In genomic region chr12:110534811-110535210, GRCh38 we compare ENCODE assay signal across 20 cellular contexts.
"Had no signal": no experiment of that assay in that cellular context is flagged by ENCODE, and none has a peak within 500 bp of the region (broad histone marks: within the 10 kb centered on the region; RNA-seq: fewer than 3 reads in every experiment).

No MANE protein-coding gene starts in this region.

- ATAC-seq: activated naive CD4-positive, alpha-beta T cell treated with anti-CD3 and anti-CD28 coated beads, Interleukin-2, amount 50 U/mL, for 72 hours; activated T-helper 17 cell treated with anti-CD3 and anti-CD28 coated beads, Interleukin-2, amount 50 U/mL, for 72 hours; foreskin keratinocyte; T-cell had no signal

- H3K27me3 ChIP-seq: foreskin keratinocyte, thyroid gland had no signal

- H3K27ac ChIP-seq: foreskin keratinocyte, thyroid gland had no signal

- H3K4me3 ChIP-seq: thyroid gland had no signal

- FAIRE-seq: bronchial epithelial cell, endometrium, islet of Langerhans had no signal

- H3K9me3 ChIP-seq: thyroid gland had no signal

- DNase-seq: activated T-cell treated with anti-CD3 and anti-CD28 coated beads, Interleukin-2, amount 50 U/mL, for 1 hour; amygdala; effector CD4-positive, alpha-beta T cell; erythroblast; foreskin keratinocyte; glutamatergic neuron; hypothalamus; naive B cell; occipital lobe; retina; stimulated activated CD4-positive, alpha-beta T cell treated with anti-CD3 and anti-CD28 coated beads, Interleukin-4, amount 100 ng/mL, for 24 hours; stimulated activated naive CD4-positive, alpha-beta T cell treated with Interleukin-2 at 50 U/mL for 16 hours; T-cell; T-helper 9 cell; thyroid gland had no signal
